In the genomic region with DNA sequence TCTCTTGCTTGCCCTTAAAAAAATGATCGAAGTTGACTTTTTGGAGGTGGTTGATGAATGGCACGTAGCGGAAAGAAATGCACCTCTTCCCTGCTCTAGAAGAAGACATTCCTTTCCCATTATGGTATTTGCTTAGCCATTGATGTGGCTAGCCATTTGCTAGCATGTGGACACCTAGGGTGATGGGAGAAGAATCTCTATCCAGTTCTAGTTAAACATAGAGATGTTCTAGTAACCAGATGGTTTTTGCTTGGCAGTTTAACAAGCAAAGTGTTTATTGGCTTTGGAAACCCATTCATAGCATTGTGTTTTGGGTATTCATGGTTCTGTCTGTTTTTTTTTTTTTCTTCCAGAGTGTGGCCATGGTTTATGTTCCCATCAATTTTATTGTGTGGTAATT, we compare ENCODE assay signal across 18 cellular contexts.
"Had no signal": no experiment of that assay in that cellular context is flagged by ENCODE, and none has a peak within 500 bp of the region (broad histone marks: within the 10 kb centered on the region; RNA-seq: fewer than 3 reads in every experiment).

No MANE protein-coding gene starts in this region.

- DNase-seq: effector memory CD4-positive, alpha-beta T cell; heart right ventricle; hypothalamus; kidney glomerular epithelial cell; mammary epithelial cell; natural killer cell; posterior cingulate gyrus; spleen; stimulated activated CD4-positive, alpha-beta T cell treated with anti-CD3 and anti-CD28 coated beads, Interleukin-15, amount 100 ng/mL, for 24 hours; stimulated activated CD4-positive, alpha-beta T cell treated with anti-CD3 and anti-CD28 coated beads, Interleukin-1b, Interleukin-23, amount 100 ng/mL, for 48 hours; stimulated activated CD4-positive, alpha-beta T cell treated with anti-CD3 and anti-CD28 coated beads, Interleukin-4, amount 100 ng/mL, for 24 hours; tibial artery; upper lobe of left lung; uterus had no signal

- ATAC-seq: esophagus mucosa; heart right ventricle; left lobe of liver; natural killer cell; sciatic nerve; stimulated activated memory B cell treated with anti-CD40 and anti-IgM and Interleukin-4, amounts not matched to agents 10 μg/mL and 1 μg/mL and 100 μg/mL, for 72 hours had no signal
